ENCODE assay signal across 13 cellular contexts in genomic region chr1:119084651-119085262, GRCh38.
"Had no signal": no experiment of that assay in that cellular context is flagged by ENCODE, and none has a peak within 500 bp of the region (broad histone marks: within the 10 kb centered on the region; RNA-seq: fewer than 3 reads in every experiment).

No MANE protein-coding gene starts in this region.

- H3K27me3 ChIP-seq: colonic mucosa, ovary, transverse colon had no signal

- H3K4me1 ChIP-seq: colonic mucosa, transverse colon had no signal

- H3K9me3 ChIP-seq: colonic mucosa, ovary, transverse colon had no signal

- H3K4me3 ChIP-seq: colonic mucosa, ovary, transverse colon had no signal

- H3K27ac ChIP-seq: colonic mucosa, ovary, transverse colon had no signal

- DNase-seq: activated CD4-positive, alpha-beta memory T cell treated with anti-CD3 and anti-CD28 coated beads for 36 hours; activated CD4-positive, alpha-beta T cell treated with anti-CD3 and anti-CD28 coated beads for 36 hours; activated T-cell treated with anti-CD3 and anti-CD28 coated beads for 4 hours; central memory CD4-positive, alpha-beta T cell; colonic mucosa; mesendoderm; naive thymus-derived CD8-positive, alpha-beta T cell; ovary; stimulated activated CD4-positive, alpha-beta T cell treated with anti-CD3 and anti-CD28 coated beads, Interleukin-12 subunit alpha, Interleukin-12 subunit beta, amount 100 ng/mL, for 4 hours; stimulated activated CD4-positive, alpha-beta T cell treated with anti-CD3 and anti-CD28 coated beads, Interleukin-2, amount 100 ng/mL, for 24 hours; stimulated activated naive CD4-positive, alpha-beta T cell treated with Interleukin-2 at 50 U/mL for 16 hours; T-cell; transverse colon had no signal

- H3K36me3 ChIP-seq: colonic mucosa, ovary, transverse colon had no signal
